ENCODE assay signal across 1 cellular context in genomic region chr9:22103650-22104575, GRCh38.
TF ChIP-seq lines count a peak whose summit lies in the region.

No MANE protein-coding gene starts in this region.

TF ChIP-seq in SK-N-SH, 30 proteins besides CTCF, POLR2A, EP300 and RAD21 (continued from another document):
- no peak for TF ChIP-seq NFIC (IDR thresholded peaks at IDR 0.05; ENCODE audit: borderline replicate concordance)
